ENCODE assay signal across 24 cellular contexts in genomic region chr3:107739227-107739626, GRCh38.
A peak's percentile ranks its signal among the peaks of the same experiment; 100 is the strongest.
DNase-seq lines count a peak whose midpoint lies in the region; ATAC-seq, FAIRE-seq and TF ChIP-seq lines count a peak whose summit lies in the region.
"Had no signal": no experiment of that assay in that cellular context is flagged by ENCODE, and none has a peak within 500 bp of the region (broad histone marks: within the 10 kb centered on the region; RNA-seq: fewer than 3 reads in every experiment).

No MANE protein-coding gene starts in this region.

- no peaks in the 10 kb centered on the region for H3K27me3 Mint-ChIP-seq in stimulated activated naive B cell treated with anti-CD40 and anti-IgM and Interleukin-4, amounts not matched to agents 10 μg/mL and 1 μg/mL and 100 μg/mL, for 72 hours
- H3K27me3 Mint-ChIP-seq: CD4-positive, CD25-positive, alpha-beta regulatory T cell had no signal

- H3K9ac ChIP-seq in GM12878 (ENCODE audit: control insufficient read depth, insufficient read depth, low read length) = no peak overlapping the region
- H3K9ac ChIP-seq: BLaER1 had no signal

- no peak for TF ChIP-seq POLR2A in GM12878 (IDR thresholded peaks at IDR 0.05; ENCODE audit: low read depth, low read length)

- no TSS peak for BruUV-seq in GM12878 (replicated peaks; lab: Mats Ljungman, UMichigan)

- DNase-seq in NOMO-1 treated with DMSO at 0.1 percent for 48 hours (lab: John Stamatoyannopoulos, UW; ENCODE audit: unreplicated experiment) (peak; percentile 13), NOMO-1 (lab: John Stamatoyannopoulos, UW; ENCODE audit: unreplicated experiment in 2 of 2) (no peak), OCI-M1 (lab: John Stamatoyannopoulos, UW) (peak; percentile 4), GM12878 (ENCODE audit: low read depth, low spot score) (no peak), mucosa of gallbladder (ENCODE audit: low spot score) (no peak), iPS-NIHi7 (ENCODE audit: extremely low spot score) (no peak)
- no peak for DNase-seq in stimulated activated naive B cell treated with anti-CD40 and anti-IgM and Interleukin-4, amounts not matched to agents 10 μg/mL and 1 μg/mL and 100 μg/mL, for 72 hours
- DNase-seq: 8988T; CD4-positive, CD25-positive, alpha-beta regulatory T cell; H7; MG63; NCI-H2029; NCI-H446; NCI-H526; PC-3; SJCRH30 had no signal

- 67% methylated on average over 3 of the region's 3 CpGs for WGBS in GM12878 (ENCODE audit: insufficient coverage, insufficient replicate concordance, low lambda C conversion rate, missing lambda C conversion rate)

- H3K9me3 ChIP-seq in GM12878 (replicated peaks; ENCODE audit: control insufficient read depth, insufficient read depth, low read length) = no peaks in the 10 kb centered on the region
- H3K9me3 ChIP-seq: BLaER1, MG63, SJCRH30 had no signal

- H3K36me3 Mint-ChIP-seq in stimulated activated naive B cell treated with anti-CD40 and anti-IgM and Interleukin-4, amounts not matched to agents 10 μg/mL and 1 μg/mL and 100 μg/mL, for 72 hours = peaks cover 6 to 17% of the 10 kb centered on the region in 2 donors

- H3K27ac Mint-ChIP-seq in stimulated activated naive B cell treated with anti-CD40 and anti-IgM and Interleukin-4, amounts not matched to agents 10 μg/mL and 1 μg/mL and 100 μg/mL, for 72 hours = no peak overlapping the region
- H3K27ac Mint-ChIP-seq: CD4-positive, CD25-positive, alpha-beta regulatory T cell had no signal

- no peaks in the 10 kb centered on the region for H3K79me2 ChIP-seq in GM12878 (ENCODE audit: control insufficient read depth, insufficient read depth, low read length)

- TF ChIP-seq EP300 in GM12878 (IDR thresholded peaks at IDR 0.05; ENCODE audit: borderline replicate concordance in 1 of 2, control insufficient read depth in 1 of 2, low read depth in 2 of 2, low read length in 2 of 2) = no peak

- RAD21 ChIA-PET in GM12878 (lab: Charles Lee; ENCODE audit: unreplicated experiment) = interaction anchor here (0.8 to 5.5 kb wide), 5 partner anchors 61 to 165 kb away, joined by 3 to 25 read pairs (median 6); no protein-coding TSS in a partner anchor

- no peaks in the 10 kb centered on the region for H3K9me3 Mint-ChIP-seq in stimulated activated naive B cell treated with anti-CD40 and anti-IgM and Interleukin-4, amounts not matched to agents 10 μg/mL and 1 μg/mL and 100 μg/mL, for 72 hours

- no peak overlapping the region for H3K4me2 ChIP-seq in GM12878 (ENCODE audit: control insufficient read depth, insufficient read depth)
- H3K4me2 ChIP-seq: BLaER1 had no signal

- no peak overlapping the region for H3K4me3 ChIP-seq in GM12878
- H3K4me3 ChIP-seq: BLaER1, K562, MG63, SJCRH30 had no signal

- H3K27ac ChIP-seq in GM12878 (ENCODE audit: control insufficient read depth, insufficient read depth) = no peak overlapping the region
- H3K27ac ChIP-seq: BLaER1, SJCRH30 had no signal

- intact Hi-C loops in GM12878 (cut with micrococcal nuclease; ENCODE audit: unreplicated experiment) = no loop called here

- SMC1A ChIA-PET in GM12878 (lab: Charles Lee; ENCODE audit: uncharacterized antibody, unreplicated experiment) = interaction anchor here (0.7 to 8.0 kb wide), 9 partner anchors 9 to 179 kb away, joined by 3 to 62 read pairs (median 4); no protein-coding TSS in a partner anchor

- no peaks in the 10 kb centered on the region for H3K27me3 ChIP-seq in GM12878 (replicated peaks in 1 of 2; ENCODE audit: control insufficient read depth in 2 of 2, insufficient read depth in 2 of 2, low read length in 1 of 2)
- H3K27me3 ChIP-seq: BLaER1, MG63, SJCRH30 had no signal

- no peak overlapping the region for H3K4me3 Mint-ChIP-seq in stimulated activated naive B cell treated with anti-CD40 and anti-IgM and Interleukin-4, amounts not matched to agents 10 μg/mL and 1 μg/mL and 100 μg/mL, for 72 hours
- H3K4me3 Mint-ChIP-seq: CD4-positive, CD25-positive, alpha-beta regulatory T cell had no signal

- POLR2A ChIA-PET in GM12878 (lab: Charles Lee) = no interaction called here

- TF ChIP-seq CTCF in GM12878 (IDR thresholded peaks at IDR 0.05 in 2 of 3, conservative IDR thresholded peaks at IDR 0.05 in 1 of 3; ENCODE audit: control insufficient read depth in 2 of 3, extremely low read depth in 1 of 3, insufficient read depth in 1 of 3, low read depth in 3 of 3, low read length in 3 of 3) = no peak

- peaks cover 21 to 25% of the 10 kb centered on the region in 2 donors for H3K4me1 Mint-ChIP-seq in stimulated activated naive B cell treated with anti-CD40 and anti-IgM and Interleukin-4, amounts not matched to agents 10 μg/mL and 1 μg/mL and 100 μg/mL, for 72 hours

- no peak for FAIRE-seq in GM12878 (lab: Jason Lieb, UNC)
- FAIRE-seq: D721Med, GM19239, HepG2, K562 had no signal

- CTCF ChIA-PET in GM12878 (lab: Yijun Ruan, JAX) = interaction anchor here (0.8 to 7.5 kb wide), 10 partner anchors 10 to 164 kb away, joined by 3 to 88 read pairs (median 15); no protein-coding TSS in a partner anchor

- 0 out of 3 replicates have a peak, but pooled peaks have one; percentile 35 for ATAC-seq in GM12878
- peak; percentile 78 to 90 for ATAC-seq in stimulated activated naive B cell treated with anti-CD40 and anti-IgM and Interleukin-4, amounts not matched to agents 10 μg/mL and 1 μg/mL and 100 μg/mL, for 72 hours (replicated peaks)
- ATAC-seq in HG02973 (IDR thresholded peaks at IDR 0.05; ENCODE audit: unreplicated experiment) = no peak
- ATAC-seq: HepG2, K562, PC-3, Right ventricle myocardium inferior, SK-N-SH treated with all-trans-retinoic acid at 6 μM for 48 hours had no signal

- no peak overlapping the region for H2AFZ ChIP-seq in GM12878 (ENCODE audit: control insufficient read depth, low read depth, low read length)

- no peaks in the 10 kb centered on the region for H3K36me3 ChIP-seq in GM12878 (ENCODE audit: control insufficient read depth in 2 of 2, insufficient read depth in 2 of 2, low read length in 1 of 2)
- H3K36me3 ChIP-seq: MG63 had no signal

- no peaks in the 10 kb centered on the region for H3K4me1 ChIP-seq in GM12878 (ENCODE audit: control insufficient read depth, insufficient read depth, low read length)
- H3K4me1 ChIP-seq: SJCRH30 had no signal

- no peaks in the 10 kb centered on the region for H4K20me1 ChIP-seq in GM12878 (ENCODE audit: control insufficient read depth, insufficient read depth)

- TF ChIP-seq RAD21 in GM12878 (IDR thresholded peaks at IDR 0.05; ENCODE audit: insufficient read depth, low read depth, low read length) = no peak

- in situ Hi-C loops in GM12878 (cut with MboI) = loop anchor here (10.0 kb wide), 1 partner anchor 164 kb away; no protein-coding TSS in a partner anchor

TF ChIP-seq in GM12878, 131 proteins besides CTCF, POLR2A, EP300 and RAD21:
- TF ChIP-seq TCF3 (IDR thresholded peaks at IDR 0.05; ENCODE audit: borderline replicate concordance, insufficient read depth, low read depth, low read length) = no peak
- TF ChIP-seq NRF1 (conservative IDR thresholded peaks at IDR 0.05; ENCODE audit: low read depth, low read length) = no peak
- TF ChIP-seq SPI1 (IDR thresholded peaks at IDR 0.05; ENCODE audit: borderline replicate concordance, insufficient read depth, low read depth, low read length) = no peak
- TF ChIP-seq FOS (IDR thresholded peaks at IDR 0.05; ENCODE audit: borderline replicate concordance, extremely low read depth, insufficient read length) = no peak
- TF ChIP-seq SMC3 (IDR thresholded peaks at IDR 0.05; ENCODE audit: borderline replicate concordance, low read length) = no peak

Comparison
In these comparisons a context has a peak if more than half of its experiments do, and no peak if none do; other contexts are left out.
1. DNase-seq: peak in NOMO-1 treated with DMSO at 0.1 percent for 48 hours (single experiment) and OCI-M1 (single experiment); none in NOMO-1 (0 of 2), GM12878 (single experiment), stimulated activated naive B cell treated with anti-CD40 and anti-IgM and Interleukin-4, amounts not matched to agents 10 μg/mL and 1 μg/mL and 100 μg/mL, for 72 hours (single experiment), mucosa of gallbladder (single experiment) and iPS-NIHi7 (single experiment).